ENCODE assay signal across 13 cellular contexts in genomic region chr3:42745776-42746454, GRCh38. TPM values are rescaled to one million over a fixed set of nuclear protein-coding genes. Genes with fewer than 3 reads are reported as not detected.
A peak's percentile ranks its signal among the peaks of the same experiment; 100 is the strongest.
DNase-seq lines count a peak whose midpoint lies in the region; ATAC-seq, FAIRE-seq and TF ChIP-seq lines count a peak whose summit lies in the region.
"Had no signal": no experiment of that assay in that cellular context is flagged by ENCODE, and none has a peak within 500 bp of the region (broad histone marks: within the 10 kb centered on the region; RNA-seq: fewer than 3 reads in every experiment).

No MANE protein-coding gene starts in this region.

- peaks cover 12% of the 10 kb centered on the region for H3K4me1 Mint-ChIP-seq in stimulated activated naive CD8-positive, alpha-beta T cell treated with anti-CD3 and anti-CD28 coated beads, Interleukin-15, amount 100 ng/mL, for 72 hours
- H3K4me1 Mint-ChIP-seq: neural crest cell had no signal

- no peaks in the 10 kb centered on the region for H3K9me3 Mint-ChIP-seq in stimulated activated naive CD8-positive, alpha-beta T cell treated with anti-CD3 and anti-CD28 coated beads, Interleukin-15, amount 100 ng/mL, for 72 hours
- H3K9me3 Mint-ChIP-seq: activated T-helper 1 cell treated with anti-CD3 and anti-CD28 coated beads, Interleukin-12 subunit alpha, Interleukin-12 subunit beta, Interleukin-2, Interleukin-4 antibody, amounts not matched to agents 30 ng/mL and 10 ng/mL and 1 ng/mL, durations not matched to agents 14 hours and 24 hours and 36 hours; neural crest cell had no signal

- TF ChIP-seq CTCF in PC-3 (conservative IDR thresholded peaks at IDR 0.05; ENCODE audit: low read depth, low read length) (no peak), coronary artery (IDR thresholded peaks at IDR 0.05) (no peak), HepG2 (CRISPR knock-in tag; IDR thresholded peaks at IDR 0.05) (no peak)

- no peak for TF ChIP-seq POLR2A in HepG2 (IDR thresholded peaks at IDR 0.05; ENCODE audit: insufficient read depth in 1 of 2, low read depth in 2 of 2, low read length in 2 of 2)

- H3K4me1 ChIP-seq in PC-3 (ENCODE audit: insufficient read depth, low read length), result peaks cover 27% of the 10 kb centered on the region
- H3K4me1 ChIP-seq in HepG2 (ENCODE audit: insufficient read depth, low read length), result peaks cover 73% of the 10 kb centered on the region
- H3K4me1 ChIP-seq in stomach smooth muscle (ENCODE audit: control insufficient read depth, insufficient read depth, low read length), result peaks cover 61% of the 10 kb centered on the region

- BruUV-seq in PC-3 (replicated peaks; lab: Mats Ljungman, UMichigan) (no TSS peak), HepG2 (replicated peaks; lab: Mats Ljungman, UMichigan) (no TSS peak)

- H3K9me2 ChIP-seq in PC-3 (replicated peaks; ENCODE audit: low read length), result no peaks in the 10 kb centered on the region

- no peaks in the 10 kb centered on the region for H3K27me3 Mint-ChIP-seq in stimulated activated naive CD8-positive, alpha-beta T cell treated with anti-CD3 and anti-CD28 coated beads, Interleukin-15, amount 100 ng/mL, for 72 hours

- H2AFZ ChIP-seq in PC-3 (ENCODE audit: low read length) (no peak overlapping the region), HepG2 (ENCODE audit: low read length) (no peak overlapping the region)

- H3K9ac ChIP-seq in PC-3 (ENCODE audit: low read length) (no peak overlapping the region), HepG2 (ENCODE audit: insufficient read depth, low read depth, low read length) (no peak overlapping the region; the same call in 1 of the 2 replicates), stomach smooth muscle (ENCODE audit: low read length in 2 of 2) (peak overlapping the region; percentile 17 to 55)

- no peaks in the 10 kb centered on the region for H3K27me3 ChIP-seq in PC-3 (ENCODE audit: low read length)
- no peaks in the 10 kb centered on the region for H3K27me3 ChIP-seq in HepG2 (ENCODE audit: control insufficient read depth in 1 of 2, insufficient read depth in 2 of 2, low read length in 2 of 2)
- H3K27me3 ChIP-seq in stomach smooth muscle (ENCODE audit: control insufficient read depth in 1 of 2, insufficient read depth in 2 of 2, low read length in 2 of 2), result no peaks in the 10 kb centered on the region

- no peak overlapping the region for H3K4me3 Mint-ChIP-seq in stimulated activated naive CD8-positive, alpha-beta T cell treated with anti-CD3 and anti-CD28 coated beads, Interleukin-15, amount 100 ng/mL, for 72 hours
- H3K4me3 Mint-ChIP-seq: activated T-helper 1 cell treated with anti-CD3 and anti-CD28 coated beads, Interleukin-12 subunit alpha, Interleukin-12 subunit beta, Interleukin-2, Interleukin-4 antibody, amounts not matched to agents 30 ng/mL and 10 ng/mL and 1 ng/mL, durations not matched to agents 14 hours and 24 hours and 36 hours; neural crest cell had no signal

- DNase-seq in PC-3, result peak; percentile 12
- no peak for DNase-seq in coronary artery (ENCODE audit: low spot score)
- no peak for DNase-seq in HepG2 (ENCODE audit: low spot score)
- no peak for DNase-seq in dedifferentiated amniotic fluid mesenchymal stem cell (ENCODE audit: extremely low spot score)
- DNase-seq in stimulated activated naive CD8-positive, alpha-beta T cell treated with anti-CD3 and anti-CD28 coated beads, Interleukin-15, amount 100 ng/mL, for 72 hours, result no peak
- DNase-seq: activated CD4-positive, alpha-beta T cell treated with anti-CD3 and anti-CD28 coated beads for 1 hour; central memory CD4-positive, alpha-beta T cell had no signal

- H3K9me3 ChIP-seq in PC-3 (ENCODE audit: low read length) (no peaks in the 10 kb centered on the region), HepG2 (ENCODE audit: low read length) (no peaks in the 10 kb centered on the region), stomach smooth muscle (ENCODE audit: control insufficient read depth in 2 of 2, low read length in 2 of 2) (no peaks in the 10 kb centered on the region)

- H4K20me1 ChIP-seq in PC-3 (ENCODE audit: low read length), result no peaks in the 10 kb centered on the region
- H4K20me1 ChIP-seq in HepG2 (ENCODE audit: insufficient read depth, low read length), result no peaks in the 10 kb centered on the region

- no peak for FAIRE-seq in HepG2 (lab: Jason Lieb, UNC)
- FAIRE-seq: keratinocyte had no signal

- no peaks in the 10 kb centered on the region for H3K79me2 ChIP-seq in PC-3 (ENCODE audit: low read length)
- no peaks in the 10 kb centered on the region for H3K79me2 ChIP-seq in HepG2 (ENCODE audit: insufficient read depth, low read length)

- in situ Hi-C loops in HepG2 (cut with HindIII; ENCODE audit: extremely low pct_ligation_motif_present, low pct_unique_long_range_greater_than_20kb), result loop anchor here (5.0 kb wide), 1 partner anchor 94 kb away; the partner anchor contains the start of gene ZBTB47

- H3K27ac ChIP-seq in PC-3 (ENCODE audit: low read length), result peak overlapping the region; percentile 39
- peak overlapping the region; percentile 85 to 91 for H3K27ac ChIP-seq in coronary artery
- H3K27ac ChIP-seq in HepG2 (ENCODE audit: extremely low read length, insufficient read depth, low read length), result no peak overlapping the region
- H3K27ac ChIP-seq in stomach smooth muscle (ENCODE audit: low read length), result peak overlapping the region; percentile 89

- TF ChIP-seq RAD21 in HepG2 (CRISPR knock-in tag; IDR thresholded peaks at IDR 0.05), result no peak

- intact Hi-C loops in PC-3 (cut with micrococcal nuclease), result loop anchor here (2.0 kb wide), 1 partner anchor 173 kb away; no protein-coding TSS in a partner anchor
- intact Hi-C loops in HepG2 (cut with micrococcal nuclease; ENCODE audit: unreplicated experiment), result loop anchor here (5.0 kb wide), 1 partner anchor 94 kb away; the partner anchor contains the start of gene ZBTB47

- CTCF ChIA-PET in PC-3 (lab: Charles Lee), result interaction anchor here (0.8 to 1.9 kb wide), 4 partner anchors 33 to 93 kb away, joined by 4 to 7 read pairs (median 6); no protein-coding TSS in a partner anchor
- CTCF ChIA-PET in HepG2 (lab: Yijun Ruan, JAX; ENCODE audit: low intra/inter-chr PET ratio, low total read pairs), result interaction anchor here (2.4 kb wide), 1 partner anchor 173 kb away, joined by 9 read pairs; no protein-coding TSS in a partner anchor

- POLR2A ChIA-PET in PC-3 (lab: Charles Lee; ENCODE audit: unreplicated experiment), result interaction anchor here (0.5 kb wide), 1 partner anchor 94 kb away, joined by 4 read pairs; no protein-coding TSS in a partner anchor
- POLR2A ChIA-PET in HepG2 (lab: Yijun Ruan, JAX), result interaction anchor here (0.9 to 4.4 kb wide), 7 partner anchors 11 to 155 kb away, joined by 3 to 33 read pairs (median 8); partner anchors contain the start of genes HIGD1A, NKTR, SS18L2 and ZBTB47

- H3K4me3 ChIP-seq in PC-3 (ENCODE audit: low read length) (no peak overlapping the region), coronary artery (no peak overlapping the region), HepG2 (replicated peaks in 1 of 3; ENCODE audit: insufficient read depth in 1 of 3, low read depth in 2 of 3, low read length in 3 of 3) (peak overlapping the region in 1 of 3 experiments; percentile 6; a peak in 1 of 6 replicates), stomach smooth muscle (ENCODE audit: low read length in 2 of 2) (peak overlapping the region; percentile 52 to 54)

- no peak overlapping the region for H3K27ac Mint-ChIP-seq in stimulated activated naive CD8-positive, alpha-beta T cell treated with anti-CD3 and anti-CD28 coated beads, Interleukin-15, amount 100 ng/mL, for 72 hours
- H3K27ac Mint-ChIP-seq: activated T-helper 1 cell treated with anti-CD3 and anti-CD28 coated beads, Interleukin-12 subunit alpha, Interleukin-12 subunit beta, Interleukin-2, Interleukin-4 antibody, amounts not matched to agents 30 ng/mL and 10 ng/mL and 1 ng/mL, durations not matched to agents 14 hours and 24 hours and 36 hours had no signal

- H3K36me3 ChIP-seq in PC-3 (ENCODE audit: low read depth, low read length), result no peaks in the 10 kb centered on the region
- no peaks in the 10 kb centered on the region for H3K36me3 ChIP-seq in HepG2 (replicated peaks in 1 of 2; ENCODE audit: control insufficient read depth in 1 of 2, insufficient read depth in 2 of 2, low read length in 2 of 2)
- H3K36me3 ChIP-seq in stomach smooth muscle (ENCODE audit: control insufficient read depth in 2 of 2, insufficient read depth in 2 of 2, low read length in 2 of 2), result no peaks in the 10 kb centered on the region

- H3F3A ChIP-seq in PC-3 (ENCODE audit: low read length, unreplicated experiment), result no peaks in the 10 kb centered on the region

- WGBS in HepG2 (ENCODE audit: low lambda C conversion rate), result 28% methylated on average over 5 of the region's 8 CpGs

- H3K4me2 ChIP-seq in PC-3 (ENCODE audit: low read length), result peak overlapping the region; percentile 9; the same call in 1 of the 2 replicates
- peak overlapping the region; percentile 65 for H3K4me2 ChIP-seq in HepG2 (ENCODE audit: low read depth, low read length)

- no peak for ATAC-seq in PC-3
- no peak for ATAC-seq in HepG2
- no peak for ATAC-seq in stimulated activated naive CD8-positive, alpha-beta T cell treated with anti-CD3 and anti-CD28 coated beads, Interleukin-15, amount 100 ng/mL, for 72 hours
- ATAC-seq in HG02884 (IDR thresholded peaks at IDR 0.05; ENCODE audit: unreplicated experiment), result no peak
- no peak for ATAC-seq in GM18909 (IDR thresholded peaks at IDR 0.05; ENCODE audit: poor library complexity, unreplicated experiment)

- TF ChIP-seq EP300 in HepG2 (IDR thresholded peaks at IDR 0.05; ENCODE audit: low read depth in 2 of 2, low read length in 2 of 2) (no peak), HepG2 (CRISPR knock-in tag; IDR thresholded peaks at IDR 0.05; ENCODE audit: borderline replicate concordance) (no peak)

RNA-seq across cellular contexts. Expression of gene CCDC13, which starts 27.1 kb away (rescaled TPM):
- 0.47 TPM in 1 of 2 replicates, not detected in the other for total RNA-seq in PC-3 (2014; rRNA removed)
- total RNA-seq in HepG2 (2016; rRNA removed; fragmentation: Illumina TruSeq; extraction: Trizol), result 0.22 TPM in 1 of 2 replicates, not detected in the other
- total RNA-seq in HepG2 (2016; cell fraction: cytosol; rRNA removed; fragmentation: Illumina TruSeq; extraction: Trizol; ENCODE audit: low read depth), result not detected in 2 replicates
- 0.19 TPM in 1 of 2 replicates, not detected in the other for total RNA-seq in HepG2 (2016; cell fraction: insoluble cytoplasmic fraction; rRNA removed; fragmentation: Illumina TruSeq; extraction: Trizol)
- total RNA-seq in HepG2 (2016; cell fraction: membrane; rRNA removed; fragmentation: Illumina TruSeq; extraction: Trizol), result 0.31 and 0.34 TPM in 2 replicates
- total RNA-seq in HepG2 (2016; cell fraction: nucleus; rRNA removed; fragmentation: Illumina TruSeq; extraction: Trizol), result not detected in 2 replicates
- polyA plus RNA-seq in HepG2 (2011; rRNA removed), result 0.51 and 0.68 TPM in 2 replicates
- polyA plus RNA-seq in HepG2 (2011; cell fraction: cytosol; rRNA removed), result 0.09 and 0.26 TPM in 2 replicates
- polyA plus RNA-seq in HepG2 (2011; cell fraction: nucleus; rRNA removed), result 1.6 and 2.5 TPM in 2 replicates
- polyA plus RNA-seq in HepG2 (2012), result 0.43 and 0.89 TPM in 2 replicates
- polyA plus RNA-seq in HepG2 (2016; cell fraction: cytosol; fragmentation: Illumina TruSeq; extraction: Trizol; ENCODE audit: low read depth), result 0.42 TPM in 1 of 2 replicates, not detected in the other
- 0.41 TPM in 1 of 2 replicates, not detected in the other for polyA plus RNA-seq in HepG2 (2016; cell fraction: insoluble cytoplasmic fraction; fragmentation: Illumina TruSeq; extraction: Trizol; ENCODE audit: low read depth)
- polyA plus RNA-seq in HepG2 (2016; cell fraction: membrane; fragmentation: Illumina TruSeq; extraction: Trizol; ENCODE audit: low read depth), result 0.27 and 0.39 TPM in 2 replicates
- not detected in 2 replicates for polyA plus RNA-seq in HepG2 (2016; cell fraction: nucleus; fragmentation: Illumina TruSeq; extraction: Trizol; ENCODE audit: insufficient read depth, low read depth)
- polyA minus RNA-seq in HepG2 (2011; rRNA and poly(A)+ RNA removed; ENCODE audit: low replicate concordance), result 0.30 TPM in 1 of 2 replicates, not detected in the other
- not detected in 2 replicates for polyA minus RNA-seq in HepG2 (2011; cell fraction: cytosol; rRNA and poly(A)+ RNA removed)
- polyA minus RNA-seq in HepG2 (2011; cell fraction: nucleus; rRNA and poly(A)+ RNA removed), result 1.4 and 2.0 TPM in 2 replicates
- total RNA-seq: activated T-helper 1 cell treated with anti-CD3 and anti-CD28 coated beads, Interleukin-12 subunit alpha, Interleukin-12 subunit beta, Interleukin-2, Interleukin-4 antibody, amounts not matched to agents 30 ng/mL and 10 ng/mL and 1 ng/mL, durations not matched to agents 14 hours and 24 hours and 36 hours had no signal

RNA-seq across cellular contexts. Expression of gene HHATL, which starts 43.3 kb away (rescaled TPM):
- total RNA-seq in PC-3 (2014; rRNA removed), result not detected in 2 replicates
- not detected in 2 replicates for total RNA-seq in HepG2 (2016; rRNA removed; fragmentation: Illumina TruSeq; extraction: Trizol)
- total RNA-seq in HepG2 (2016; cell fraction: cytosol; rRNA removed; fragmentation: Illumina TruSeq; extraction: Trizol; ENCODE audit: low read depth), result not detected in 2 replicates
- not detected in 2 replicates for total RNA-seq in HepG2 (2016; cell fraction: insoluble cytoplasmic fraction; rRNA removed; fragmentation: Illumina TruSeq; extraction: Trizol)
- total RNA-seq in HepG2 (2016; cell fraction: membrane; rRNA removed; fragmentation: Illumina TruSeq; extraction: Trizol), result not detected in 2 replicates
- 0.62 TPM in 1 of 2 replicates, not detected in the other for total RNA-seq in HepG2 (2016; cell fraction: nucleus; rRNA removed; fragmentation: Illumina TruSeq; extraction: Trizol)
- 0.04 and 0.26 TPM in 2 replicates for polyA plus RNA-seq in HepG2 (2011; rRNA removed)
- polyA plus RNA-seq in HepG2 (2011; cell fraction: cytosol; rRNA removed), result 0.08 TPM in 2 replicates
- polyA plus RNA-seq in HepG2 (2011; cell fraction: nucleus; rRNA removed), result 0.74 and 1.2 TPM in 2 replicates
- not detected in 2 replicates for polyA plus RNA-seq in HepG2 (2012)
- polyA plus RNA-seq in HepG2 (2016; cell fraction: cytosol; fragmentation: Illumina TruSeq; extraction: Trizol; ENCODE audit: low read depth), result not detected in 2 replicates
- not detected in 2 replicates for polyA plus RNA-seq in HepG2 (2016; cell fraction: insoluble cytoplasmic fraction; fragmentation: Illumina TruSeq; extraction: Trizol; ENCODE audit: low read depth)
- not detected in 2 replicates for polyA plus RNA-seq in HepG2 (2016; cell fraction: membrane; fragmentation: Illumina TruSeq; extraction: Trizol; ENCODE audit: low read depth)
- polyA plus RNA-seq in HepG2 (2016; cell fraction: nucleus; fragmentation: Illumina TruSeq; extraction: Trizol; ENCODE audit: insufficient read depth, low read depth), result not detected in 2 replicates
- not detected in 2 replicates for polyA minus RNA-seq in HepG2 (2011; rRNA and poly(A)+ RNA removed; ENCODE audit: low replicate concordance)
- polyA minus RNA-seq in HepG2 (2011; cell fraction: cytosol; rRNA and poly(A)+ RNA removed), result not detected in 2 replicates
- 0.62 TPM in 1 of 2 replicates, not detected in the other for polyA minus RNA-seq in HepG2 (2011; cell fraction: nucleus; rRNA and poly(A)+ RNA removed)
- total RNA-seq: activated T-helper 1 cell treated with anti-CD3 and anti-CD28 coated beads, Interleukin-12 subunit alpha, Interleukin-12 subunit beta, Interleukin-2, Interleukin-4 antibody, amounts not matched to agents 30 ng/mL and 10 ng/mL and 1 ng/mL, durations not matched to agents 14 hours and 24 hours and 36 hours; neural crest cell had no signal
- polyA plus RNA-seq: keratinocyte had no signal

RNA-seq across cellular contexts. Expression of gene HIGD1A, which starts 58.4 kb away (rescaled TPM):
- total RNA-seq in PC-3 (2014; rRNA removed) (118 and 154 TPM in 2 replicates), HepG2 (2016; rRNA removed; fragmentation: Illumina TruSeq; extraction: Trizol) (253 and 379 TPM in 2 replicates)
- total RNA-seq in HepG2 (2016; cell fraction: cytosol; rRNA removed; fragmentation: Illumina TruSeq; extraction: Trizol; ENCODE audit: low read depth), result 47.7 and 48.6 TPM in 2 replicates
- total RNA-seq in HepG2 (2016; cell fraction: insoluble cytoplasmic fraction; rRNA removed; fragmentation: Illumina TruSeq; extraction: Trizol), result 250 and 416 TPM in 2 replicates
- 136 and 157 TPM in 2 replicates for total RNA-seq in HepG2 (2016; cell fraction: membrane; rRNA removed; fragmentation: Illumina TruSeq; extraction: Trizol)
- total RNA-seq in HepG2 (2016; cell fraction: nucleus; rRNA removed; fragmentation: Illumina TruSeq; extraction: Trizol), result 98.8 and 101 TPM in 2 replicates
- polyA plus RNA-seq in HepG2 (2011; rRNA removed), result 175 and 222 TPM in 2 replicates
- polyA plus RNA-seq in HepG2 (2011; cell fraction: cytosol; rRNA removed), result 84.7 and 175 TPM in 2 replicates
- polyA plus RNA-seq in HepG2 (2011; cell fraction: nucleus; rRNA removed), result 20.5 and 47.2 TPM in 2 replicates
- polyA plus RNA-seq in HepG2 (2012), result 196 and 210 TPM in 2 replicates
- polyA plus RNA-seq in HepG2 (2016; cell fraction: cytosol; fragmentation: Illumina TruSeq; extraction: Trizol; ENCODE audit: low read depth), result 58.2 and 60.2 TPM in 2 replicates
- 380 and 413 TPM in 2 replicates for polyA plus RNA-seq in HepG2 (2016; cell fraction: insoluble cytoplasmic fraction; fragmentation: Illumina TruSeq; extraction: Trizol; ENCODE audit: low read depth)
- 121 and 132 TPM in 2 replicates for polyA plus RNA-seq in HepG2 (2016; cell fraction: membrane; fragmentation: Illumina TruSeq; extraction: Trizol; ENCODE audit: low read depth)
- 141 TPM in 2 replicates for polyA plus RNA-seq in HepG2 (2016; cell fraction: nucleus; fragmentation: Illumina TruSeq; extraction: Trizol; ENCODE audit: insufficient read depth, low read depth)
- 17.0 and 26.1 TPM in 2 replicates for polyA minus RNA-seq in HepG2 (2011; rRNA and poly(A)+ RNA removed; ENCODE audit: low replicate concordance)
- 99.1 and 123 TPM in 2 replicates for polyA minus RNA-seq in HepG2 (2011; cell fraction: cytosol; rRNA and poly(A)+ RNA removed)
- 38.9 and 61.0 TPM in 2 replicates for polyA minus RNA-seq in HepG2 (2011; cell fraction: nucleus; rRNA and poly(A)+ RNA removed)

Comparison
In these comparisons a context has a peak if more than half of its experiments do, and no peak if none do; other contexts are left out.
1. H3K4me3 ChIP-seq: peak in stomach smooth muscle (2 of 2); none in PC-3 (single experiment) and coronary artery (single experiment).
2. H3K9ac ChIP-seq: peak in stomach smooth muscle (2 of 2); none in PC-3 (single experiment) and HepG2 (single experiment).